ENCODE assay signal across 22 cellular contexts in the genomic region with DNA sequence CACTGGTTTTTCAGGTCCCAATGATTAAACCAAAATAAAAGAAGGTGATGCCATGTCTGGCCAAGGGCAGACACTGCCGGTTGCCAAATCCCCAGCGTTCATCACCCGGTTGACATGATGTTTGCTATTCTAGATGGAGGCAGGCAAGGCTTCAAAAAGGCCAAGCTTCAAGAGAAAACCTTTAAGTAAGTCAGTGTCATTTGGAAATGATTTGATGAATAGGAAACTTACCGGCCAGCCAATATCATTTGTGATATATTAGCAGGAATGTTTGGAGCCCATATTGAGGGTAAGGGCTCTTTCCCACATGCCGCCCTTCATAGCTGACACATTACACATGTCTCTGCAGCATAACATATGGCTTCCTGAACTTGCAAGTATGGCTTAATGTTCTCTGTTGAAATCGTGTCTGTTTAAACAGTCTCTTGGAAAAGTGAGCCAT.
DNase-seq lines count a peak whose midpoint lies in the region; ATAC-seq and TF ChIP-seq lines count a peak whose summit lies in the region.
"Had no signal": no experiment of that assay in that cellular context is flagged by ENCODE, and none has a peak within 500 bp of the region (broad histone marks: within the 10 kb centered on the region; RNA-seq: fewer than 3 reads in every experiment).

No MANE protein-coding gene starts in this region.

- intact Hi-C loops in IMR-90 (cut with micrococcal nuclease): loop anchor here (5.0 kb wide), 1 partner anchor 92 kb away; a partner anchor contains a TSS

- in situ Hi-C loops in IMR-90 (cut with MboI; ENCODE audit: low sequenced_read_pairs): no loop called here

- CTCF ChIA-PET in AG04449 (lab: Yijun Ruan, JAX): interaction anchor here (0.8 to 1.8 kb wide), 4 partner anchors 31 to 263 kb away, joined by 3 to 6 read pairs (median 4); no protein-coding TSS in a partner anchor
- CTCF ChIA-PET in IMR-90 (lab: Yijun Ruan, JAX): interaction anchor here (0.6 kb wide), 1 partner anchor 233 kb away, joined by 3 read pairs; no protein-coding TSS in a partner anchor

- no peak overlapping the region for H3K9ac ChIP-seq in IMR-90 (ENCODE audit: low read depth, low read length)

- H3K9me1 ChIP-seq in IMR-90 (ENCODE audit: insufficient read depth, low read length): peaks cover 14% of the 10 kb centered on the region

- no peak overlapping the region for H4K91ac ChIP-seq in IMR-90 (ENCODE audit: insufficient read depth, low read depth, low read length)

- peak overlapping the region; percentile 52 for H2BK5ac ChIP-seq in IMR-90 (ENCODE audit: low read depth, low read length, poor library complexity, severe bottlenecking)

- H3K4me3 ChIP-seq in AG04449 (ENCODE audit: low read depth, low read length) (no peak overlapping the region; the same call in 1 of the 2 replicates), IMR-90 (ENCODE audit: insufficient read depth, low read depth, low read length) (no peak overlapping the region), choroid plexus epithelial cell (ENCODE audit: low read depth, low read length) (no peak overlapping the region)
- H3K4me3 ChIP-seq: HAP-1, prostate gland, SK-N-MC, skin epidermis, stomach had no signal

- H2AFZ ChIP-seq in IMR-90 (replicated peaks; ENCODE audit: low read length, poor library complexity): no peak overlapping the region

- POLR2A ChIA-PET in AG04449 (lab: Yijun Ruan, JAX) (interaction anchor here (0.5 to 1.4 kb wide), 3 partner anchors 13 to 262 kb away, joined by 3 read pairs; a partner anchor contains a TSS), IMR-90 (lab: Charles Lee; ENCODE audit: unreplicated experiment) (no interaction called here)

- no peak overlapping the region for H2AK5ac ChIP-seq in IMR-90 (ENCODE audit: low read depth, low read length)

- H3K18ac ChIP-seq in IMR-90 (ENCODE audit: low read depth, low read length): peak overlapping the region; percentile 7; the same call in 1 of the 2 replicates

- peak overlapping the region; percentile 3; the same call in 1 of the 2 replicates for H2BK20ac ChIP-seq in IMR-90 (ENCODE audit: low read depth, low read length)

- H3K14ac ChIP-seq in IMR-90 (replicated peaks; ENCODE audit: low read depth, low read length): 0 out of 2 replicates have a peak overlapping the region, but pooled peaks have one; percentile 18

- H3K56ac ChIP-seq in IMR-90 (ENCODE audit: extremely low read depth, insufficient read depth, low read length): no peak overlapping the region

- 10% methylated on average over 3 of the region's 6 CpGs; no CpG with 5 or more reads in 1 of the 2 experiments for WGBS in IMR-90 (ENCODE audit: extremely low coverage in 2 of 2, insufficient read length in 1 of 2), 2 experiments

- no peak overlapping the region; the same call in 1 of the 2 replicates for H2BK120ac ChIP-seq in IMR-90 (ENCODE audit: low read depth, low read length)

- H3K4me2 ChIP-seq in IMR-90 (ENCODE audit: low read depth, low read length): peak overlapping the region; percentile 20

- peaks cover 23 to 73% of the 10 kb centered on the region in 2 experiments for H3K79me1 ChIP-seq in IMR-90 (ENCODE audit: low read depth in 1 of 2, low read length in 2 of 2)

- peak; percentile 77 for ATAC-seq in IMR-90 (ENCODE audit: low read depth)
- peak; percentile 27 for ATAC-seq in left lobe of liver
- ATAC-seq: foreskin keratinocyte had no signal

- H3K27me3 ChIP-seq in IMR-90 (ENCODE audit: control insufficient read depth, insufficient read depth, low read length): no peaks in the 10 kb centered on the region
- H3K27me3 ChIP-seq: foreskin keratinocyte, stomach had no signal

- H3K36me3 ChIP-seq in IMR-90 (ENCODE audit: control insufficient read depth, insufficient read depth, low read length): peaks cover 7% of the 10 kb centered on the region
- H3K36me3 ChIP-seq: HAP-1, prostate gland, stomach had no signal

- H3K27ac ChIP-seq in IMR-90 (ENCODE audit: insufficient read depth, low read length): peak overlapping the region; percentile 36
- H3K27ac ChIP-seq: foreskin keratinocyte, HL-60, prostate gland, SK-N-MC, stomach had no signal

- H4K20me1 ChIP-seq in IMR-90 (ENCODE audit: insufficient read depth, low read length): peaks cover 93% of the 10 kb centered on the region

- DNase-seq in AG04449 (ENCODE audit: low read depth, low spot score) (peak; percentile 89), IMR-90 (peak; percentile 89), choroid plexus epithelial cell (ENCODE audit: low read depth) (peak; percentile 77), left lobe of liver (ENCODE audit: low spot score) (no peak), mucosa of gallbladder (ENCODE audit: low spot score) (no peak), superior temporal gyrus (ENCODE audit: extremely low spot score) (no peak)
- no peak for DNase-seq in activated T-cell treated with anti-CD3 and anti-CD28 coated beads, Interleukin-2, amount 50 U/mL, for 1 hour
- DNase-seq in activated CD4-positive, CD25-positive, alpha-beta regulatory T cell treated with anti-CD3 and anti-CD28 coated beads, Interleukin-2, amount 50 U/mL, for 72 hours: no peak
- DNase-seq: CD4-positive, CD25-positive, alpha-beta regulatory T cell; central memory CD4-positive, alpha-beta T cell; effector CD4-positive, alpha-beta T cell; foreskin keratinocyte; midbrain; NCI-H1694; stimulated activated CD4-positive, alpha-beta T cell treated with anti-CD3 and anti-CD28 coated beads, Interleukin-2, amount 100 ng/mL, for 48 hours; stomach; T-helper 9 cell had no signal

- BruUV-seq in IMR-90 (replicated peaks; lab: Mats Ljungman, UMichigan): no TSS peak

- dilution Hi-C loops in IMR-90 (cut with HindIII; ENCODE audit: low sequenced_read_pairs, unreplicated experiment): no loop called here

- TF ChIP-seq CTCF in AG04449 (IDR thresholded peaks at IDR 0.05; ENCODE audit: insufficient read depth, low read length, missing control alignments) (no peak), IMR-90 (conservative IDR thresholded peaks at IDR 0.05; ENCODE audit: low read depth, low read length) (no peak), choroid plexus epithelial cell (conservative IDR thresholded peaks at IDR 0.05; ENCODE audit: low read depth, low read length) (no peak)

- H3K4me1 ChIP-seq in IMR-90 (ENCODE audit: control insufficient read depth, insufficient read depth, low read length): peaks cover 14% of the 10 kb centered on the region
- H3K4me1 ChIP-seq: HAP-1, prostate gland had no signal

- 0 out of 4 replicates have a peak overlapping the region, but pooled peaks of 1 of the 2 experiments have one; percentile 2 for H4K8ac ChIP-seq in IMR-90 (ENCODE audit: low read depth in 2 of 2, low read length in 2 of 2)

- H3K4ac ChIP-seq in IMR-90 (ENCODE audit: low read depth, low read length): peak overlapping the region; percentile 21; the same call in 1 of the 2 replicates

- TF ChIP-seq RAD21 in IMR-90 (IDR thresholded peaks at IDR 0.05; ENCODE audit: low read length): no peak

- H2AK9ac ChIP-seq in IMR-90 (replicated peaks; ENCODE audit: low read depth, low read length, poor library complexity): no peak overlapping the region

- H4K5ac ChIP-seq in IMR-90 (ENCODE audit: low read depth, low read length): no peak overlapping the region

- no peaks in the 10 kb centered on the region for H3K9me3 ChIP-seq in IMR-90 (ENCODE audit: control insufficient read depth, insufficient read depth, low read length)
- H3K9me3 ChIP-seq: HAP-1, prostate gland, stomach had no signal

- H2BK15ac ChIP-seq in IMR-90 (ENCODE audit: low read depth, low read length): no peak overlapping the region

- TF ChIP-seq POLR2A in IMR-90 (IDR thresholded peaks at IDR 0.05; ENCODE audit: low read depth, low read length): no peak

- H3K23ac ChIP-seq in IMR-90 (ENCODE audit: low read depth, low read length): no peak overlapping the region

TF ChIP-seq in IMR-90, 13 proteins besides CTCF, POLR2A, EP300 and RAD21:
- peak; percentile 67 for TF ChIP-seq CEBPB (IDR thresholded peaks at IDR 0.05; ENCODE audit: low read depth, low read length)
- no peak for TF ChIP-seq CHD1 (IDR thresholded peaks at IDR 0.05; ENCODE audit: low read depth, low read length)
- TF ChIP-seq, protein P1, sequence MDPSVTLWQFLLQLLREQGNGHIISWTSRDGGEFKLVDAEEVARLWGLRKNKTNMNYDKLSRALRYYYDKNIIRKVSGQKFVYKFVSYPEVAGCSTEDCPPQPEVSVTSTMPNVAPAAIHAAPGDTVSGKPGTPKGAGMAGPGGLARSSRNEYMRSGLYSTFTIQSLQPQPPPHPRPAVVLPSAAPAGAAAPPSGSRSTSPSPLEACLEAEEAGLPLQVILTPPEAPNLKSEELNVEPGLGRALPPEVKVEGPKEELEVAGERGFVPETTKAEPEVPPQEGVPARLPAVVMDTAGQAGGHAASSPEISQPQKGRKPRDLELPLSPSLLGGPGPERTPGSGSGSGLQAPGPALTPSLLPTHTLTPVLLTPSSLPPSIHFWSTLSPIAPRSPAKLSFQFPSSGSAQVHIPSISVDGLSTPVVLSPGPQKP (IDR thresholded peaks at IDR 0.05; ENCODE audit: borderline replicate concordance, low read depth, low read length): no peak
- TF ChIP-seq, protein P2, sequence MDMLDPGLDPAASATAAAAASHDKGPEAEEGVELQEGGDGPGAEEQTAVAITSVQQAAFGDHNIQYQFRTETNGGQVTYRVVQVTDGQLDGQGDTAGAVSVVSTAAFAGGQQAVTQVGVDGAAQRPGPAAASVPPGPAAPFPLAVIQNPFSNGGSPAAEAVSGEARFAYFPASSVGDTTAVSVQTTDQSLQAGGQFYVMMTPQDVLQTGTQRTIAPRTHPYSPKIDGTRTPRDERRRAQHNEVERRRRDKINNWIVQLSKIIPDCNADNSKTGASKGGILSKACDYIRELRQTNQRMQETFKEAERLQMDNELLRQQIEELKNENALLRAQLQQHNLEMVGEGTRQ (IDR thresholded peaks at IDR 0.05; ENCODE audit: low read depth, low read length): no peak
- no peak for TF ChIP-seq MAZ (IDR thresholded peaks at IDR 0.05; ENCODE audit: borderline replicate concordance, low read depth, low read length)
- peak; percentile 54; the same call in 1 of the 2 replicates for TF ChIP-seq MXI1 (IDR thresholded peaks at IDR 0.05; ENCODE audit: borderline replicate concordance, low read depth, low read length)
- TF ChIP-seq NFE2L2 (IDR thresholded peaks at IDR 0.05; ENCODE audit: low read depth, low read length): no peak
- TF ChIP-seq FOS (IDR thresholded peaks at IDR 0.05; ENCODE audit: low read depth, low read length): peak; percentile 12; the same call in 1 of the 2 replicates

Comparison
In these comparisons a context has a peak if more than half of its experiments do, and no peak if none do; other contexts are left out.
1. DNase-seq: peak in AG04449 (single experiment), IMR-90 (single experiment) and choroid plexus epithelial cell (single experiment); none in left lobe of liver (single experiment), mucosa of gallbladder (single experiment), activated T-cell treated with anti-CD3 and anti-CD28 coated beads, Interleukin-2, amount 50 U/mL, for 1 hour (single experiment), superior temporal gyrus (single experiment) and activated CD4-positive, CD25-positive, alpha-beta regulatory T cell treated with anti-CD3 and anti-CD28 coated beads, Interleukin-2, amount 50 U/mL, for 72 hours (single experiment).